Comparison of ENCODE assay signal across 8 cellular contexts in the genomic region with DNA sequence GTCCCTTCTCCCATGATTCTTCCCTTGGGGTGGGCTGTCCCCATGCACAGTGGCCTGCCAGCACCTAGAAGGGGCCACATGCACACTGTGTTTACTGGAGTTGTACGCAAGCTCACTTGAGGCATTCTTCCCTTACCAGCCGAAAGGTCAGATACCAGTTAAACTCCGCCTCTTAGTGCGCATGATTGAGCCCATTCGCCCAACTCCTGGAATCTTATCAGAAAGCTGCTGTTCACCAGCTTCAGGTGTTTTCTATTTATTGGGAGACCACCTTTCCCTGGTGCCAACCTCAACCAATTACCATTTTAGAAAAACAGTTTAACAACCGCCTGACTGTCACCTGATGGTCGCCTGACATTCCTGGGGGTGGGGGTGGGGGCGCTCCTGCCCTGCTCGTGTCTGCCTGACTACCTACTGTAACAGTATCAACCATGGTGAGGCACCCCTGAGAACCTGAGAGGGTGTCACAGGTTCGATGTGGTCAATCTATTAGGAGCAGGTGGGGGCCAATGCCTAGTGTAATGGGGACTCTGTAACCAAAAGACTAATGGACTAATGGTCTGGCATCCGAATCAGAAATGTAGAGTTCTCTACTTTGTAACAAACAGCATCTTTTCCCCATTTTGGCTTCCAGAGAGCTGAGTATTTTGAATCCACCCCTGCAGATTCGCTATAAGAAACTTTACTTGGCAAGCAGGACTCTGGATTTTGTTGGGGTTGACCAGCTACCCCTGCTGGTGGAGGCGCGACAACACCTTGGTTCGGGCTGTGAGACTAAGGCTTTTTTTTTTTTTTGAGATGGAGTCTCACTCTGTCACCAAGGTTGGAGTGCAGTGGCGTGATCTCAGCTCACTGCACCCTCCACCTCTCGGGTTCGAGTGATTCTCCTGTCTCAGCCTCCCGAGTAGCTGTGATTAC. TPM values are rescaled to one million over a fixed set of nuclear protein-coding genes. Genes with fewer than 3 reads are reported as not detected.
DNase-seq lines count a peak whose midpoint lies in the region; ATAC-seq and TF ChIP-seq lines count a peak whose summit lies in the region.

No MANE protein-coding gene starts in this region.

- no peak overlapping the region for H3K9ac ChIP-seq in colonic mucosa (ENCODE audit: low read depth in 2 of 2, low read length in 2 of 2)

- H3K4me3 ChIP-seq in Jurkat, Clone E6-1 (ENCODE audit: low read length): no peak overlapping the region
- H3K4me3 ChIP-seq in colonic mucosa: no peak overlapping the region

- H3K27ac Mint-ChIP-seq in memory B cell: no peak overlapping the region

- H3K27ac ChIP-seq in VCaP (no peak overlapping the region), colonic mucosa (no peak overlapping the region)

- H3K9me3 Mint-ChIP-seq in memory B cell: no peaks in the 10 kb centered on the region

- H3K4me1 ChIP-seq in colonic mucosa: no peaks in the 10 kb centered on the region

- no peaks in the 10 kb centered on the region for H3K27me3 Mint-ChIP-seq in memory B cell

- H3K36me3 ChIP-seq in colonic mucosa: no peaks in the 10 kb centered on the region

- TF ChIP-seq CTCF in VCaP (conservative IDR thresholded peaks at IDR 0.05): peak; percentile 54
- peak; percentile 30 for TF ChIP-seq CTCF in colonic mucosa (IDR thresholded peaks at IDR 0.05)

- intact Hi-C loops in colonic mucosa (cut with DNase I): no loop called here

- H3K9me3 ChIP-seq in colonic mucosa: no peaks in the 10 kb centered on the region

- no peaks in the 10 kb centered on the region for H3K36me3 Mint-ChIP-seq in memory B cell

- peak; percentile 49 for DNase-seq in Daoy (ENCODE audit: low read depth)
- DNase-seq in Jurkat, Clone E6-1 (ENCODE audit: low read depth, low spot score): peak; percentile 20
- DNase-seq in colonic mucosa: peak; percentile 26
- DNase-seq in memory B cell (ENCODE audit: low spot score in 2 of 2): peak; percentile 2 to 13
- peak; percentile 34 for DNase-seq in stimulated activated naive CD4-positive, alpha-beta T cell treated with Interleukin-2 at 50 U/mL for 16 hours (lab: John Stamatoyannopoulos, UW)
- no peak for DNase-seq in NCI-H2029 (lab: John Stamatoyannopoulos, UW)

- H3K27me3 ChIP-seq in colonic mucosa: no peaks in the 10 kb centered on the region

- ATAC-seq in memory B cell (ENCODE audit: low read depth): peak; percentile 64
- ATAC-seq in GM19467 (IDR thresholded peaks at IDR 0.05; ENCODE audit: unreplicated experiment): no peak

- H3K4me1 Mint-ChIP-seq in memory B cell: no peaks in the 10 kb centered on the region

- H3K4me3 Mint-ChIP-seq in memory B cell: no peak overlapping the region

RNA-seq across cellular contexts. Expression of gene ZNF157, which starts 58.3 kb away (rescaled TPM):
- total RNA-seq in Daoy (2014; rRNA removed; shearing (Covaris generic)): 0.06 TPM in 1 of 2 replicates, not detected in the other
- 0.50 TPM for polyA plus RNA-seq in Jurkat, Clone E6-1 (2012; ENCODE audit: insufficient read depth, insufficient read length)
- not detected for total RNA-seq in colonic mucosa
